Comparison of ENCODE assay signal across 27 cellular contexts in the genomic region with DNA sequence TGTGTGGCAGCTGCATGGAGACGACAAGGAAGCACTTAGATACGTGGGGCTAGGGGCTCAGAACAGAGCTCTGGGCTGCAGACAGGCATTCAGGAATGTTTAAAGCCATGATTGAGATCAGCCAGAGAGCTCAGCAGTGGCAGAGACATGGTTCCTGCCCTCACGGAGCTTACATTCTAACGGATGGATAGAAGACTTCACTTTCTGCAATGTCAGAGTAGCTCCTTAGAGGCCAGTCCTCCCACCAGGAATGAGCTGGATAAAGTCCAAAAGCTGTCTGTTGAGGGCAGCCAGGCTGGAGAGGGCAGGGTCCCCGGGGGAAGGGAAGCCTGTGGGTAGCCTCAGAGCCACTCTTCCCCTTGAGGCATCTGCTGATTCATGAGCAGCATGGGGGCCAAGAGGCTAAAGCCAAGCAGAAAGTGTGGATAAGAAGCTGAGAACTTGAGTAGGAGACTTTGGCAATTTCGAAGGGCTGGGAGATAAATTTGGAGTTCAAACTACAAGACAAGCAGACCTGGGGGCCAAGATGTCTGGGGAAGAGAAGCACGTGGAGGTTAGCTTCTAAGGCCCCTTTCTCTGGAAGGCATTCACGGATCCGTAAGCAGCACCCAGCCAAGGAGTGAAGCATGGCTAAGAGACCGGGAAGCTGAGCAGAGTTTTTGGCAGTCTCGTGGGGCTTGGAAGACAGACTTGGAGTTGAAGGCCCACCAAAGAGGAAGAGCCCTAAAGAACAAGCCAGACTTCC. TPM values are rescaled to one million over a fixed set of nuclear protein-coding genes. Genes with fewer than 3 reads are reported as not detected.
DNase-seq lines count a peak whose midpoint lies in the region; ATAC-seq, FAIRE-seq and TF ChIP-seq lines count a peak whose summit lies in the region.
"Had no signal": no experiment of that assay in that cellular context is flagged by ENCODE, and none has a peak within 500 bp of the region (broad histone marks: within the 10 kb centered on the region; RNA-seq: fewer than 3 reads in every experiment).

No MANE protein-coding gene starts in this region.

- in situ Hi-C loops in ACHN (cut with HindIII; ENCODE audit: low pct_ligation_motif_present, low pct_unique_long_range_greater_than_20kb, low sequenced_read_pairs): no loop called here

- no peaks in the 10 kb centered on the region for H3K36me3 Mint-ChIP-seq in activated naive CD4-positive, alpha-beta T cell treated with anti-CD3 and anti-CD28 coated beads, Interleukin-2, amount 50 U/mL, for 72 hours
- H3K36me3 Mint-ChIP-seq: activated naive CD4-positive, alpha-beta T cell treated with anti-CD3 and anti-CD28 coated beads, Interleukin-2, amount 10 ng/mL, durations not matched to agents 7 days and 5 days; neural progenitor cell; stimulated activated effector memory CD8-positive, alpha-beta T cell treated with anti-CD3 and anti-CD28 coated beads, Interleukin-12 subunit alpha, Interleukin-12 subunit beta, amount 100 ng/mL, for 72 hours had no signal

- H3K27ac Mint-ChIP-seq in activated naive CD4-positive, alpha-beta T cell treated with anti-CD3 and anti-CD28 coated beads, Interleukin-2, amount 50 U/mL, for 72 hours: no peak overlapping the region
- H3K27ac Mint-ChIP-seq: activated naive CD4-positive, alpha-beta T cell treated with anti-CD3 and anti-CD28 coated beads, Interleukin-2, amount 10 ng/mL, durations not matched to agents 7 days and 5 days had no signal

- H3K9me3 Mint-ChIP-seq in activated naive CD4-positive, alpha-beta T cell treated with anti-CD3 and anti-CD28 coated beads, Interleukin-2, amount 50 U/mL, for 72 hours: no peaks in the 10 kb centered on the region
- H3K9me3 Mint-ChIP-seq: activated naive CD4-positive, alpha-beta T cell treated with anti-CD3 and anti-CD28 coated beads, Interleukin-2, amount 10 ng/mL, durations not matched to agents 7 days and 5 days; activated T-cell treated with anti-CD3 and anti-CD28 coated beads, Interleukin-2, amount 50 U/mL, for 4 hours; stimulated activated effector memory CD8-positive, alpha-beta T cell treated with anti-CD3 and anti-CD28 coated beads, Interleukin-12 subunit alpha, Interleukin-12 subunit beta, amount 100 ng/mL, for 72 hours had no signal

- ATAC-seq in left ventricle myocardium superior (no peak), left lobe of liver (no peak), sciatic nerve (no peak)
- ATAC-seq in activated naive CD4-positive, alpha-beta T cell treated with anti-CD3 and anti-CD28 coated beads, Interleukin-2, amount 50 U/mL, for 72 hours: no peak
- ATAC-seq: activated T-cell treated with anti-CD3 and anti-CD28 coated beads, Interleukin-2, amount 50 U/mL, for 4 hours; stimulated activated effector memory CD8-positive, alpha-beta T cell treated with anti-CD3 and anti-CD28 coated beads, Interleukin-12 subunit alpha, Interleukin-12 subunit beta, amount 100 ng/mL, for 72 hours had no signal

- no peak for TF ChIP-seq CTCF in D721Med (IDR thresholded peaks at IDR 0.05; ENCODE audit: insufficient read depth, missing control alignments)

- no peak for FAIRE-seq in D721Med (lab: Jason Lieb, UNC)
- FAIRE-seq: A204.1, colon had no signal

- DNase-seq in cardiac septum (ENCODE audit: low spot score): peak; percentile 56
- no peak for DNase-seq in left ventricle myocardium superior
- peak; percentile 29 for DNase-seq in left lobe of liver (ENCODE audit: low spot score)
- peak; percentile 39 for DNase-seq in sciatic nerve (ENCODE audit: low spot score)
- no peak for DNase-seq in D721Med (ENCODE audit: insufficient read length, low spot score)
- DNase-seq in HuH-7.5 (ENCODE audit: low spot score): no peak
- no peak for DNase-seq in activated naive CD4-positive, alpha-beta T cell treated with anti-CD3 and anti-CD28 coated beads, Interleukin-2, amount 50 U/mL, for 72 hours (ENCODE audit: low spot score in 2 of 2)
- DNase-seq in ACHN: no peak
- DNase-seq: activated CD4-positive, alpha-beta T cell treated with anti-CD3 and anti-CD28 coated beads, Interleukin-2, amount 50 U/mL, for 48 hours; activated naive CD4-positive, alpha-beta T cell treated with anti-CD3 and anti-CD28 coated beads, Interleukin-2, amount 10 ng/mL, durations not matched to agents 7 days and 5 days; activated T-cell treated with anti-CD3 and anti-CD28 coated beads, Interleukin-2, amount 50 U/mL, for 4 hours; DMS 273 treated with DMSO at 0.1 percent for 48 hours; GDM1; midbrain; NCI-H146; NCI-H2171 treated with DMSO at 0.1 percent for 48 hours; NCI-H748 treated with DMSO at 0.1 percent for 48 hours; SHP77 treated with DMSO at 0.1 percent for 48 hours had no signal

- intact Hi-C loops in cardiac septum (cut with DNase I): no loop called here
- intact Hi-C loops in left ventricle myocardium superior (cut with micrococcal nuclease): no loop called here
- intact Hi-C loops in sciatic nerve (cut with DNase I): no loop called here

RNA-seq across cellular contexts. Expression of a gene that starts 9.7 kb away (rescaled TPM):
- total RNA-seq in cardiac septum (not detected), left ventricle myocardium superior (not detected), left lobe of liver (not detected), sciatic nerve (not detected)
- total RNA-seq in activated naive CD4-positive, alpha-beta T cell treated with anti-CD3 and anti-CD28 coated beads, Interleukin-2, amount 50 U/mL, for 72 hours: not detected
- total RNA-seq: activated T-cell treated with anti-CD3 and anti-CD28 coated beads, Interleukin-2, amount 50 U/mL, for 4 hours; fibroblast of villous mesenchyme; kidney epithelial cell; pulmonary artery endothelial cell; T-helper 1 cell treated with Interleukin-12 subunit alpha and Interleukin-12 subunit beta and Interleukin-4 antibody, amounts not matched to agents 30 ng/mL and 1 ng/mL, for 36 hours; tibial nerve had no signal

RNA-seq across cellular contexts. Expression of a gene that starts 41.6 kb away (rescaled TPM):
- 0.70 TPM for total RNA-seq in cardiac septum
- 2.8 TPM for total RNA-seq in left ventricle myocardium superior
- total RNA-seq in left lobe of liver: 0.43 TPM
- 0.53 TPM for total RNA-seq in sciatic nerve
- not detected for total RNA-seq in activated naive CD4-positive, alpha-beta T cell treated with anti-CD3 and anti-CD28 coated beads, Interleukin-2, amount 50 U/mL, for 72 hours
- total RNA-seq: pulmonary artery endothelial cell; T-helper 1 cell treated with Interleukin-12 subunit alpha and Interleukin-12 subunit beta and Interleukin-4 antibody, amounts not matched to agents 30 ng/mL and 1 ng/mL, for 36 hours had no signal

Comparison
In these comparisons a context has a peak if more than half of its experiments do, and no peak if none do; other contexts are left out.
1. DNase-seq: peak in cardiac septum (single experiment), left lobe of liver (single experiment) and sciatic nerve (single experiment); none in left ventricle myocardium superior (single experiment), D721Med (single experiment), HuH-7.5 (single experiment), activated naive CD4-positive, alpha-beta T cell treated with anti-CD3 and anti-CD28 coated beads, Interleukin-2, amount 50 U/mL, for 72 hours (0 of 2) and ACHN (single experiment).